Comparison of ENCODE assay signal across 8 cellular contexts in genomic region chr2:102103992-102104871, GRCh38. TPM values are rescaled to one million over a fixed set of nuclear protein-coding genes. Genes with fewer than 3 reads are reported as not detected.
DNase-seq lines count a peak whose midpoint lies in the region; ATAC-seq lines count a peak whose summit lies in the region.

No MANE protein-coding gene starts in this region.

- H3K18ac ChIP-seq in neuronal stem cell (ENCODE audit: low read length) (no peak overlapping the region), mesendoderm (ENCODE audit: low read length) (no peak overlapping the region)

- CTCF ChIA-PET in CD8-positive, alpha-beta memory T cell (lab: Charles Lee) = no interaction called here

- POLR2A ChIA-PET in CD8-positive, alpha-beta memory T cell (lab: Charles Lee) = no interaction called here

- peaks cover 0 to 2% (median 0%) of the 10 kb centered on the region in 5 donors for H3K9me3 Mint-ChIP-seq in CD8-positive, alpha-beta memory T cell

- no peak overlapping the region for H4K91ac ChIP-seq in neuronal stem cell (ENCODE audit: low read depth, low read length, poor library complexity)

- H3K4me1 Mint-ChIP-seq in CD8-positive, alpha-beta memory T cell = peaks cover 8 to 18% (median 12%) of the 10 kb centered on the region in 3 donors

- no peaks in the 10 kb centered on the region for H3K4me1 ChIP-seq in CD8-positive, alpha-beta memory T cell (ENCODE audit: insufficient read depth, low read length)
- no peaks in the 10 kb centered on the region for H3K4me1 ChIP-seq in neuronal stem cell (ENCODE audit: control insufficient read depth in 2 of 2, insufficient read depth in 1 of 2, low read depth in 1 of 2, low read length in 2 of 2)
- H3K4me1 ChIP-seq in mesendoderm (ENCODE audit: control insufficient read depth, low read depth, low read length) = no peaks in the 10 kb centered on the region

- H4K5ac ChIP-seq in mesendoderm (ENCODE audit: low read length) = no peak overlapping the region

- ATAC-seq in GM21717 (IDR thresholded peaks at IDR 0.05; ENCODE audit: unreplicated experiment) = peak; percentile 88

- no peak overlapping the region for H2BK120ac ChIP-seq in neuronal stem cell (ENCODE audit: low read depth, low read length)
- H2BK120ac ChIP-seq in mesendoderm (ENCODE audit: low read depth, low read length) = no peak overlapping the region

- H3K27ac Mint-ChIP-seq in CD8-positive, alpha-beta memory T cell = peak overlapping the region in 3 of 8 donors; percentile 18 to 64 (median 44)

- no CpG with 5 or more reads among the region's 15 CpGs for WGBS in neuronal stem cell (ENCODE audit: extremely low coverage in 2 of 2, insufficient read length in 2 of 2, insufficient replicate concordance in 1 of 2), 2 donors
- WGBS in mesendoderm (ENCODE audit: extremely low coverage, insufficient coverage, low lambda C conversion rate) = no CpG with 5 or more reads among the region's 15 CpGs

- H2AFZ ChIP-seq in neuronal stem cell (ENCODE audit: low read length) = no peak overlapping the region

- DNase-seq in CD8-positive, alpha-beta memory T cell = peak in 1 of 5 donors; percentile 20
- DNase-seq in M059J (ENCODE audit: low read depth) (peak; percentile 95), glomerular visceral epithelial cell (ENCODE audit: extremely low spot score) (peak; percentile 88), neuronal stem cell (ENCODE audit: low spot score) (no peak), mesendoderm (no peak)
- peak; percentile 84 to 85 for DNase-seq in activated T-cell treated with anti-CD3 and anti-CD28 coated beads, Interleukin-2, amount 50 U/mL, for 48 hours
- peak; percentile 60 to 72 for DNase-seq in stimulated activated CD4-positive, alpha-beta T cell treated with anti-CD3 and anti-CD28 coated beads, Interleukin-12 subunit alpha, Interleukin-12 subunit beta, amount 100 ng/mL, for 24 hours (ENCODE audit: low read depth in 2 of 2)

- H4K8ac ChIP-seq in neuronal stem cell (ENCODE audit: low read depth, low read length) (no peak overlapping the region), mesendoderm (ENCODE audit: low read depth, low read length) (no peak overlapping the region)

- H3K36me3 ChIP-seq in CD8-positive, alpha-beta memory T cell (ENCODE audit: insufficient read depth, low read length) = no peaks in the 10 kb centered on the region
- H3K36me3 ChIP-seq in neuronal stem cell (replicated peaks in 1 of 2; ENCODE audit: control insufficient read depth in 2 of 2, insufficient read depth in 2 of 2, low read length in 2 of 2) (no peaks in the 10 kb centered on the region), mesendoderm (ENCODE audit: control insufficient read depth, insufficient read depth, low read length) (no peaks in the 10 kb centered on the region)

- H3K36me3 Mint-ChIP-seq in CD8-positive, alpha-beta memory T cell = peaks cover 0 to 2% (median 0%) of the 10 kb centered on the region in 3 donors

- H2BK5ac ChIP-seq in neuronal stem cell (ENCODE audit: low read length) (no peak overlapping the region), mesendoderm (ENCODE audit: low read length) (no peak overlapping the region)

- H3K79me1 ChIP-seq in neuronal stem cell (ENCODE audit: low read depth, low read length) (no peaks in the 10 kb centered on the region), mesendoderm (ENCODE audit: low read length) (no peaks in the 10 kb centered on the region)

- no peaks in the 10 kb centered on the region for H3K9me3 ChIP-seq in CD8-positive, alpha-beta memory T cell (ENCODE audit: low read length)
- no peaks in the 10 kb centered on the region for H3K9me3 ChIP-seq in neuronal stem cell (replicated peaks in 1 of 2; ENCODE audit: control insufficient read depth in 2 of 2, insufficient read depth in 1 of 2, low read depth in 1 of 2, low read length in 2 of 2)

- H3K79me2 ChIP-seq in mesendoderm (ENCODE audit: control insufficient read depth, insufficient read depth, low read length) = no peaks in the 10 kb centered on the region

- peak overlapping the region; percentile 52 to 89 (median 78) for H3K4me3 Mint-ChIP-seq in CD8-positive, alpha-beta memory T cell

- H3K4me2 ChIP-seq in neuronal stem cell (ENCODE audit: insufficient read depth, low read length, poor library complexity, severe bottlenecking) (no peak overlapping the region), mesendoderm (ENCODE audit: low read length) (no peak overlapping the region)

- H3K23ac ChIP-seq in neuronal stem cell (ENCODE audit: low read depth, low read length, poor library complexity) (no peak overlapping the region), mesendoderm (ENCODE audit: low read length) (no peak overlapping the region)

- H3K56ac ChIP-seq in mesendoderm (ENCODE audit: low read length) = no peak overlapping the region

- no peak overlapping the region for H2AK5ac ChIP-seq in neuronal stem cell (ENCODE audit: low read depth, low read length)
- no peak overlapping the region for H2AK5ac ChIP-seq in mesendoderm (ENCODE audit: low read length)

- H3K4ac ChIP-seq in neuronal stem cell (ENCODE audit: low read length) (no peak overlapping the region), mesendoderm (ENCODE audit: low read depth, low read length) (no peak overlapping the region)

- H3K4me3 ChIP-seq in CD8-positive, alpha-beta memory T cell (ENCODE audit: low read length) = peak overlapping the region; percentile 37
- H3K4me3 ChIP-seq in neuronal stem cell (ENCODE audit: low read length in 2 of 2) (no peak overlapping the region), mesendoderm (ENCODE audit: low read length) (no peak overlapping the region)

- no peak overlapping the region for H3K27ac ChIP-seq in CD8-positive, alpha-beta memory T cell (ENCODE audit: low read depth, low read length)
- no peak overlapping the region for H3K27ac ChIP-seq in neuronal stem cell (replicated peaks; ENCODE audit: low read length)
- no peak overlapping the region for H3K27ac ChIP-seq in mesendoderm (ENCODE audit: low read depth, low read length)

- no peak overlapping the region for H3K14ac ChIP-seq in neuronal stem cell (ENCODE audit: low read length)

- H3K27me3 ChIP-seq in CD8-positive, alpha-beta memory T cell (ENCODE audit: insufficient read depth, low read length, poor library complexity, severe bottlenecking) = no peaks in the 10 kb centered on the region
- H3K27me3 ChIP-seq in neuronal stem cell (ENCODE audit: control insufficient read depth in 3 of 3, insufficient read depth in 3 of 3, low read depth in 1 of 3, low read length in 3 of 3) = no peaks in the 10 kb centered on the region
- H3K27me3 ChIP-seq in mesendoderm (ENCODE audit: insufficient read depth, low read length, poor library complexity) = no peaks in the 10 kb centered on the region

- H2BK12ac ChIP-seq in neuronal stem cell (ENCODE audit: low read length) = no peak overlapping the region

- no peak overlapping the region for H2BK15ac ChIP-seq in neuronal stem cell (ENCODE audit: low read length)
- no peak overlapping the region for H2BK15ac ChIP-seq in mesendoderm (replicated peaks; ENCODE audit: low read depth)

- H3K9ac ChIP-seq in neuronal stem cell (ENCODE audit: low read depth, low read length, poor library complexity) (no peak overlapping the region), mesendoderm (ENCODE audit: low read length) (no peak overlapping the region)

- peaks cover 9 to 12% of the 10 kb centered on the region in 2 donors for H3K27me3 Mint-ChIP-seq in CD8-positive, alpha-beta memory T cell

RNA-seq across cellular contexts. Expression of gene IL1R1, which starts 38.3 kb away (rescaled TPM):
- 1 to 10 TPM; 3.7 TPM for total RNA-seq in CD8-positive, alpha-beta memory T cell
- 0.30 TPM for polyA plus RNA-seq in CD8-positive, alpha-beta memory T cell
- 7.9 and 12.4 TPM in 2 replicates for total RNA-seq in M059J (2014; rRNA removed; shearing (Covaris generic))
- polyA plus RNA-seq in neuronal stem cell (2013, experiment 1 of 2) = 0.32 TPM
- 0.25 TPM for polyA plus RNA-seq in neuronal stem cell (2013, experiment 2 of 2)
- 0.77 TPM for polyA plus RNA-seq in mesendoderm (2013, experiment 1 of 2)
- polyA plus RNA-seq in mesendoderm (2013, experiment 2 of 2) = 0.52 TPM

Comparison
In these comparisons a context has a peak if more than half of its experiments do, and no peak if none do; other contexts are left out.
1. DNase-seq: peak in M059J (single experiment), activated T-cell treated with anti-CD3 and anti-CD28 coated beads, Interleukin-2, amount 50 U/mL, for 48 hours (2 of 2), glomerular visceral epithelial cell (single experiment) and stimulated activated CD4-positive, alpha-beta T cell treated with anti-CD3 and anti-CD28 coated beads, Interleukin-12 subunit alpha, Interleukin-12 subunit beta, amount 100 ng/mL, for 24 hours (2 of 2); none in neuronal stem cell (single experiment) and mesendoderm (single experiment).